Comparison of ENCODE assay signal across 8 cellular contexts in the genomic region with DNA sequence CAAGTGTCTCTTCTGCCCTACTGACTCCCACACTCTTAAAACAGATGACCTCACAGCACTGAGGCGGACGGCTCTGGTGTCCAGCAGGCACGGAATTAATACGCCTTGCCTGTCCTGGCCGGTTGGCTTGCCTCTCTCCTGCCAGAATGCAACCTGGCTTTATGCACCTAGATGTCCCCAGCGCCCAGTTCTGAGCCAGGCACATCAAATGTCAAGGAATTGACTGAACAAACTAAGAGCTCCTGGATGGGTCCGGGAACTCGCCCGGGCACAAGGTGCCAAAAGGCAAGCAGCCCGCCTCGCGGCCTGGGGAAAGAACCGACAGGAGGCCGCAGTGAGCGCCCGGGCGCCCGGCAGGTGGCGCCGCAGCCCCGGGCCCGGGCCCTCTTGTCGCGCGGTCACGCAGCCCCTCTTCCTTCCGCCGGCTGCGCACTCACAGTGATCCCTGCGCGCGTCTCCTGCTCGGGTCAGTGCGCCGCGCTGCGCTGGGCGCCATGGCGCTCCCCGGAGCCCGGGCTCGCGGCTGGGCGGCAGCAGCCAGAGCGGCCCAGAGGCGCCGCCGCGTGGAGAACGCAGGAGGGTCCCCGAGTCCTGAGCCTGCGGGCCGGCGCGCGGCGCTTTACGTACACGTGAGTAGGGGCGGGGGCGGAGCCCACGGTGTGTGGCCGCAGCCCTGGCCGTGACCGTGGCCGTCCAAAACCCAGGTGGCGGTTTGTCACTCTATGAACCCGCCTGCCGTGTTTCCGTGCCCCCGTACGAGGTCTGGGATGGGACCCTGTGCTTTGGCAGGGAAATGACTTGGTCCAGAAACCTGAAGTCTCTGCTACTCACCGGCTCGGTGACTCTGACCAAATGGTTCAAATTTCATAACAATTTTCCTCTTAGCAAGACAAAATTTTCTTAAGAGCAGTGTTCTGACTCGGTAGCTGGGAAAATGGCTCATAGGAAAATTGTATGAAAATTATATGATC. TPM values are rescaled to one million over a fixed set of nuclear protein-coding genes. Genes with fewer than 3 reads are reported as not detected.
DNase-seq lines count a peak whose midpoint lies in the region; ATAC-seq, FAIRE-seq and TF ChIP-seq lines count a peak whose summit lies in the region.

TSS of gene RSAD1 (plus strand) at position 470 of the 971 bp plus-strand sequence. CDS start at position 495, 25 bp downstream.

- peaks cover 16% of the 10 kb centered on the region for H3K79me2 ChIP-seq in keratinocyte (ENCODE audit: control insufficient read depth, insufficient read depth, low read length)

- dilution Hi-C loops in keratinocyte (cut with MboI; ENCODE audit: extremely low pct_ligation_motif_present, low sequenced_read_pairs): no loop called here

- H4K20me1 ChIP-seq in keratinocyte (ENCODE audit: control insufficient read depth, extremely low read depth, insufficient read depth, low read length): no peaks in the 10 kb centered on the region

- peak within 1 kb of the TSS; percentile 83 to 98 (median 97) for H3K4me3 ChIP-seq in keratinocyte (ENCODE audit: control insufficient read depth in 2 of 3, extremely low read depth in 1 of 3, insufficient read depth in 2 of 3, low read depth in 1 of 3, low read length in 3 of 3)

- ATAC-seq in GM18909 (IDR thresholded peaks at IDR 0.05; ENCODE audit: poor library complexity, unreplicated experiment): peak; percentile 93
- peak; percentile 81 for ATAC-seq in HG03159 (IDR thresholded peaks at IDR 0.05; ENCODE audit: unreplicated experiment)

- H3K9ac ChIP-seq in keratinocyte (ENCODE audit: control insufficient read depth, extremely low read depth, insufficient read depth, low read length): peak within 1 kb of the TSS; percentile 85

- peaks cover 29% of the 10 kb centered on the region for H3K4me1 ChIP-seq in keratinocyte (ENCODE audit: control insufficient read depth, extremely low read depth, insufficient read depth, low read length)

- DNase-seq in AG09319 (ENCODE audit: extremely low read depth, low read depth): peak; percentile 78
- DNase-seq in NCI-H2227 (lab: John Stamatoyannopoulos, UW; ENCODE audit: unreplicated experiment): peak; percentile 96
- DNase-seq in activated CD4-positive, CD25-positive, alpha-beta regulatory T cell (lab: John Stamatoyannopoulos, UW): peak; percentile 64 to 83 (median 75)
- DNase-seq in central memory CD4-positive, alpha-beta T cell: peak; percentile 81
- DNase-seq in keratinocyte (ENCODE audit: low read depth, low spot score): peak; percentile 41
- peak; percentile 74 to 81 for DNase-seq in stimulated activated CD4-positive, alpha-beta T cell treated with anti-CD3 and anti-CD28 coated beads, Interleukin-15, amount 100 ng/mL, for 1 hour (ENCODE audit: low read depth in 1 of 2, low spot score in 1 of 2)

- peak within 1 kb of the TSS; percentile 75 for H2AFZ ChIP-seq in keratinocyte (ENCODE audit: control insufficient read depth, low read length)

- H3K27me3 ChIP-seq in keratinocyte (ENCODE audit: control insufficient read depth, extremely low read depth, insufficient read depth, low read length): no peaks in the 10 kb centered on the region

- FAIRE-seq in keratinocyte (lab: Jason Lieb, UNC): no peak

- H3K4me2 ChIP-seq in keratinocyte (ENCODE audit: control insufficient read depth, extremely low read depth, insufficient read depth, low read depth, low read length): peak within 1 kb of the TSS; percentile 94

- no peaks in the 10 kb centered on the region for H3K9me3 ChIP-seq in keratinocyte (ENCODE audit: control insufficient read depth, low read depth, low read length)

- TF ChIP-seq CTCF in AG09319 (IDR thresholded peaks at IDR 0.05; ENCODE audit: low read depth, low read length): peak; percentile 37
- peak; percentile 50 to 80 (median 61) for TF ChIP-seq CTCF in keratinocyte (optimal IDR thresholded peaks at IDR 0.05 in 1 of 3, IDR thresholded peaks at IDR 0.05 in 1 of 3, conservative IDR thresholded peaks at IDR 0.05 in 1 of 3; ENCODE audit: extremely low read depth in 1 of 3, insufficient read depth in 2 of 3, low read length in 3 of 3)

- H3K36me3 ChIP-seq in keratinocyte (ENCODE audit: control insufficient read depth in 2 of 2, extremely low read depth in 1 of 2, insufficient read depth in 2 of 2, low read length in 2 of 2): peaks cover 6 to 20% of the 10 kb centered on the region in 2 experiments

- H3K9me1 ChIP-seq in keratinocyte (ENCODE audit: control insufficient read depth, extremely low read depth, insufficient read depth, low read length): no peaks in the 10 kb centered on the region

- peak within 1 kb of the TSS; percentile 81 for H3K27ac ChIP-seq in keratinocyte (ENCODE audit: control insufficient read depth, insufficient read depth, low read length)

RNA-seq across cellular contexts. Expression of gene RSAD1, which starts in this region (rescaled TPM):
- 25.5 to 28.5 TPM (median 28.2 TPM) in 3 replicates for polyA plus RNA-seq in keratinocyte
- 11.0 TPM for polyA plus RNA-seq in keratinocyte (2011; ENCODE audit: low read depth)
- polyA plus RNA-seq in keratinocyte (2011; cell fraction: cytosol; rRNA removed): 14.4 and 15.4 TPM in 2 replicates
- 58.5 and 61.1 TPM in 2 replicates for polyA plus RNA-seq in keratinocyte (2011; cell fraction: nucleus; rRNA removed)
- polyA plus RNA-seq in keratinocyte (2012; ENCODE audit: low replicate concordance): 20.2 and 28.1 TPM in 2 replicates
- polyA minus RNA-seq in keratinocyte: 15.0 to 22.0 TPM (median 20.6 TPM) in 3 replicates
- 16.1 TPM for polyA minus RNA-seq in keratinocyte (2011; cell fraction: cytosol; rRNA and poly(A)+ RNA removed)
- 22.8 and 23.6 TPM in 2 replicates for polyA minus RNA-seq in keratinocyte (2011; cell fraction: nucleus; rRNA and poly(A)+ RNA removed)

Comparison
In these comparisons a context has a peak if more than half of its experiments do, and no peak if none do; other contexts are left out.
1. Peak in every context shown above with its lines: DNase-seq, ATAC-seq, H3K4me3 ChIP-seq and H3K27ac ChIP-seq.
2. DNase-seq: peak in every context shown above with its lines; median percentile 96 in NCI-H2227; 81 in central memory CD4-positive, alpha-beta T cell; 78 in AG09319; 78 in stimulated activated CD4-positive, alpha-beta T cell treated with anti-CD3 and anti-CD28 coated beads, Interleukin-15, amount 100 ng/mL, for 1 hour; 75 in activated CD4-positive, CD25-positive, alpha-beta regulatory T cell; 41 in keratinocyte.